Comparison of ENCODE assay signal across 8 cellular contexts in genomic region chr1:32393136-32393535, GRCh38. TPM values are rescaled to one million over a fixed set of nuclear protein-coding genes. Genes with fewer than 3 reads are reported as not detected.
DNase-seq lines count a peak whose midpoint lies in the region; FAIRE-seq and TF ChIP-seq lines count a peak whose summit lies in the region.

No MANE protein-coding gene starts in this region.

- FAIRE-seq in GM19239 (lab: Jason Lieb, UNC): no peak

- peaks cover 16% of the 10 kb centered on the region for H3K4me1 Mint-ChIP-seq in progenitor cell of endocrine pancreas (ENCODE audit: low read depth)

- H3K36me3 ChIP-seq in SJCRH30 (no peaks in the 10 kb centered on the region), esophagus muscularis mucosa (peaks cover 5 to 51% (median 34%) of the 10 kb centered on the region in 4 donors)

- H3K27ac Mint-ChIP-seq in progenitor cell of endocrine pancreas: peak overlapping the region; percentile 100

- no peaks in the 10 kb centered on the region for H3K27me3 ChIP-seq in SJCRH30
- H3K27me3 ChIP-seq in esophagus muscularis mucosa: no peaks in the 10 kb centered on the region

- H3K4me1 ChIP-seq in SJCRH30 (peaks cover 6% of the 10 kb centered on the region; the same call in 1 of the 2 replicates), esophagus muscularis mucosa (peaks cover 22 to 58% (median 48%) of the 10 kb centered on the region in 4 donors)

- no peak for TF ChIP-seq CTCF in esophagus muscularis mucosa (IDR thresholded peaks at IDR 0.05)
- TF ChIP-seq CTCF in progenitor cell of endocrine pancreas (IDR thresholded peaks at IDR 0.05; ENCODE audit: unreplicated experiment): no peak

- no peak for TF ChIP-seq POLR2A in esophagus muscularis mucosa (IDR thresholded peaks at IDR 0.05; ENCODE audit: low read depth)

- peak overlapping the region; percentile 99 for H3K4me3 Mint-ChIP-seq in progenitor cell of endocrine pancreas (ENCODE audit: low read depth)

- DNase-seq in EH (ENCODE audit: low read depth) (peak; percentile 16), SJCRH30 (no peak), esophagus muscularis mucosa (ENCODE audit: extremely low spot score) (no peak), progenitor cell of endocrine pancreas (ENCODE audit: low spot score, unreplicated experiment) (no peak), C1 segment of cervical spinal cord (lab: John Stamatoyannopoulos, UW) (no peak), NCI-H2196 treated with DMSO at 0.1 percent for 48 hours (lab: John Stamatoyannopoulos, UW; ENCODE audit: unreplicated experiment) (no peak), GM19239 (ENCODE audit: insufficient read length, low spot score) (no peak)
- DNase-seq in effector CD4-positive, alpha-beta T cell: no peak

- H3K27me3 Mint-ChIP-seq in progenitor cell of endocrine pancreas: no peaks in the 10 kb centered on the region

- no peak overlapping the region for H3K27ac ChIP-seq in SJCRH30
- H3K27ac ChIP-seq in esophagus muscularis mucosa (replicated peaks in 1 of 4): peak overlapping the region; percentile 89 to 96 (median 90)

- no peak for TF ChIP-seq EP300 in esophagus muscularis mucosa (IDR thresholded peaks at IDR 0.05)

- H3K9me3 Mint-ChIP-seq in progenitor cell of endocrine pancreas (ENCODE audit: low read depth): no peaks in the 10 kb centered on the region

- intact Hi-C loops in esophagus muscularis mucosa (cut with DNase I): no loop called here

- H3K4me3 ChIP-seq in SJCRH30 (peak overlapping the region; percentile 84), esophagus muscularis mucosa (peak overlapping the region; percentile 71 to 90 (median 80))

- H3K9me3 ChIP-seq in SJCRH30 (replicated peaks): no peaks in the 10 kb centered on the region
- no peaks in the 10 kb centered on the region for H3K9me3 ChIP-seq in esophagus muscularis mucosa

- peaks cover 5% of the 10 kb centered on the region for H3K36me3 Mint-ChIP-seq in progenitor cell of endocrine pancreas (ENCODE audit: insufficient read depth)

- WGBS in esophagus muscularis mucosa: 64% methylated on average over 1 of the region's 1 CpG

RNA-seq across cellular contexts. Expression of gene BSDC1, which starts 1.1 kb away (rescaled TPM):
- total RNA-seq in SJCRH30 (2014; rRNA removed; shearing (Covaris generic)): 49.4 and 54.5 TPM in 2 replicates
- total RNA-seq in esophagus muscularis mucosa (10 to 100 TPM; 57.3 to 67.9 (median 63.4) TPM), progenitor cell of endocrine pancreas (91.0 and 93.6 TPM in 2 replicates)

RNA-seq across cellular contexts. Expression of gene TSSK3, which starts 30.8 kb away (rescaled TPM):
- 1.0 and 1.2 TPM in 2 replicates for total RNA-seq in SJCRH30 (2014; rRNA removed; shearing (Covaris generic))
- total RNA-seq in esophagus muscularis mucosa (1 to 10 TPM in 1 of 4 donors, under 1 TPM in 1, not detected in 2; 0.86 to 3.7 TPM), progenitor cell of endocrine pancreas (3.1 and 3.9 TPM in 2 replicates)

RNA-seq across cellular contexts. Expression of gene FAM229A, which starts 30.9 kb away (rescaled TPM):
- total RNA-seq in SJCRH30 (2014; rRNA removed; shearing (Covaris generic)): 2.1 and 4.2 TPM in 2 replicates
- 1 to 10 TPM; 1.3 to 8.7 (median 4.9) TPM for total RNA-seq in esophagus muscularis mucosa
- 15.0 and 17.3 TPM in 2 replicates for total RNA-seq in progenitor cell of endocrine pancreas

RNA-seq across cellular contexts. Expression of gene MARCKSL1, which starts 57.1 kb away (rescaled TPM):
- total RNA-seq in SJCRH30 (2014; rRNA removed; shearing (Covaris generic)): 207 and 208 TPM in 2 replicates
- total RNA-seq in esophagus muscularis mucosa (10 to 100 TPM in 2 of 4 donors, 1 to 10 TPM in 2; 4.2 to 10.9 (median 9.2) TPM), progenitor cell of endocrine pancreas (774 and 833 TPM in 2 replicates)
